In genomic region chrX:67353651-67354370, GRCh38 we compare ENCODE assay signal across 23 cellular contexts.
"Had no signal": no experiment of that assay in that cellular context is flagged by ENCODE, and none has a peak within 500 bp of the region (broad histone marks: within the 10 kb centered on the region; RNA-seq: fewer than 3 reads in every experiment).

No MANE protein-coding gene starts in this region.

- H3K9me3 Mint-ChIP-seq: activated T-helper 1 cell treated with anti-CD3 and anti-CD28 coated beads, Interleukin-12 subunit alpha, Interleukin-12 subunit beta, Interleukin-2, Interleukin-4 antibody, amounts not matched to agents 30 ng/mL and 10 ng/mL and 1 ng/mL, durations not matched to agents 14 hours and 24 hours and 36 hours; memory B cell had no signal

- ATAC-seq: activated CD4-positive, alpha-beta T cell treated with anti-CD3 and anti-CD28 coated beads for 36 hours; gastrocnemius medialis; heart left ventricle; left ventricle myocardium superior; stimulated activated naive CD8-positive, alpha-beta T cell treated with anti-CD3 and anti-CD28 coated beads, Interleukin-15, Interleukin-2, amounts not matched to agents 100 U/mL and 50 U/mL, for 24 hours; WTC11 had no signal

- H3K4me1 Mint-ChIP-seq: activated CD4-positive, alpha-beta T cell treated with anti-CD3 and anti-CD28 coated beads for 36 hours; activated naive CD8-positive, alpha-beta T cell treated with anti-CD3 and anti-CD28 coated beads for 36 hours; memory B cell; naive B cell; neural crest cell had no signal

- H3K27me3 Mint-ChIP-seq: activated CD4-positive, alpha-beta T cell treated with anti-CD3 and anti-CD28 coated beads for 36 hours; activated naive CD8-positive, alpha-beta T cell treated with anti-CD3 and anti-CD28 coated beads for 36 hours; memory B cell; naive B cell had no signal

- H3K4me3 Mint-ChIP-seq: activated CD4-positive, alpha-beta T cell treated with anti-CD3 and anti-CD28 coated beads for 36 hours; activated naive CD8-positive, alpha-beta T cell treated with anti-CD3 and anti-CD28 coated beads for 36 hours; activated T-helper 1 cell treated with anti-CD3 and anti-CD28 coated beads, Interleukin-12 subunit alpha, Interleukin-12 subunit beta, Interleukin-2, Interleukin-4 antibody, amounts not matched to agents 30 ng/mL and 10 ng/mL and 1 ng/mL, durations not matched to agents 14 hours and 24 hours and 36 hours; memory B cell; naive B cell; neural crest cell; WTC11 had no signal

- H3K27ac ChIP-seq: esophagus squamous epithelium, gastrocnemius medialis, heart left ventricle, tibial nerve, vagina had no signal

- H3K36me3 ChIP-seq: esophagus squamous epithelium, gastrocnemius medialis, heart left ventricle, tibial nerve, vagina had no signal

- H3K27me3 ChIP-seq: esophagus squamous epithelium, gastrocnemius medialis, tibial nerve, vagina had no signal

- H3K27ac Mint-ChIP-seq: activated CD4-positive, alpha-beta T cell treated with anti-CD3 and anti-CD28 coated beads for 36 hours; activated naive CD8-positive, alpha-beta T cell treated with anti-CD3 and anti-CD28 coated beads for 36 hours; activated T-helper 1 cell treated with anti-CD3 and anti-CD28 coated beads, Interleukin-12 subunit alpha, Interleukin-12 subunit beta, Interleukin-2, Interleukin-4 antibody, amounts not matched to agents 30 ng/mL and 10 ng/mL and 1 ng/mL, durations not matched to agents 14 hours and 24 hours and 36 hours; memory B cell; naive B cell; WTC11 had no signal

- DNase-seq: activated CD4-positive, alpha-beta T cell treated with anti-CD3 and anti-CD28 coated beads for 36 hours; activated CD4-positive, alpha-beta T cell treated with anti-CD3 and anti-CD28 coated beads, Interleukin-2, amount 50 U/mL, for 48 hours; activated naive CD4-positive, alpha-beta T cell; activated naive CD8-positive, alpha-beta T cell treated with anti-CD3 and anti-CD28 coated beads for 36 hours; amniotic stem cell; dermis blood vessel endothelial cell; effector memory CD4-positive, alpha-beta T cell; esophagus squamous epithelium; gastrocnemius medialis; heart left ventricle; left ventricle myocardium superior; naive B cell; retina; stimulated activated CD4-positive, alpha-beta T cell treated with anti-CD3 and anti-CD28 coated beads, Interleukin-12 subunit alpha, Interleukin-12 subunit beta, amount 100 ng/mL, for 4 hours; stimulated activated CD4-positive, alpha-beta T cell treated with anti-CD3 and anti-CD28 coated beads, Interleukin-1b, Interleukin-23, amount 100 ng/mL, for 48 hours; stimulated activated CD8-positive, alpha-beta memory T cell treated with anti-CD3 and anti-CD28 coated beads, Interleukin-4, amount 100 ng/mL, for 48 hours; stimulated activated naive CD8-positive, alpha-beta T cell treated with anti-CD3 and anti-CD28 coated beads, Interleukin-15, Interleukin-2, amounts not matched to agents 100 U/mL and 50 U/mL, for 24 hours had no signal

- H3K4me1 ChIP-seq: esophagus squamous epithelium, gastrocnemius medialis, heart left ventricle, tibial nerve, vagina had no signal

- H3K9me3 ChIP-seq: esophagus squamous epithelium, gastrocnemius medialis, heart left ventricle, tibial nerve, vagina had no signal

- H3K36me3 Mint-ChIP-seq: activated naive CD8-positive, alpha-beta T cell treated with anti-CD3 and anti-CD28 coated beads for 36 hours; memory B cell; naive B cell; WTC11 had no signal

- H3K4me3 ChIP-seq: esophagus squamous epithelium, gastrocnemius medialis, heart left ventricle, tibial nerve, vagina had no signal
